8 cellular contexts compared by ENCODE assay signal in the genomic region with DNA sequence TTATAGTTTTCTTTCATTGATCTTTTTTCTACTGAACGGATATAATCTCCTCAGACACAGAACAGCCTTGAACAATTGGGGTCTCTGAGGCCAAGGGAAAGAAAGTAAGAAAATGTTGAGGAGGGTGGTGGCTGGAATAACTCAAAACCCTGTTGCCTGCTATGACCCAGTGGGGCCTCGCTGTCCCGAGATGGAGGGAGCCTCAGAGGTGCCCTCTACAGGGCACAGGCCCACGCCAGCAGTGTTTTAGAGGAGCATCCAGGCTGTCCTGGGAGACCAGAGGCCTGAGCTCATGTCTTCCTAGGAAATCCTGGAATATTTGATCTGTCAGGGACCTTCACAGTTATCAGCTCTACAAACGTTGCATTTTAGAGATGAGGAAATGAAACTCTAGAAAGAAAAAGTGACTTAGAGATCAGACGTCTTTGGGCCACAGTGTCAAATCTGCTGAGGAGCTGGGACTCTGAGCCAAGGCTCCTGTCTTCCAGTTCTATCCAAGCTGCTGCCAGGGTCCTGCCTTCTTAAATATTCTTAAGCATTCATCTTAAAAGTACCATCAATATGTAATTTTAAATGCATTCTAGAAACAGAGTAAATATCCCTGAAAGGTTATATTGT. TPM values are rescaled to one million over a fixed set of nuclear protein-coding genes. Genes with fewer than 3 reads are reported as not detected.
DNase-seq lines count a peak whose midpoint lies in the region; ATAC-seq, FAIRE-seq and TF ChIP-seq lines count a peak whose summit lies in the region.

No MANE protein-coding gene starts in this region.

- H3K4me3 ChIP-seq in AG09309 (ENCODE audit: control insufficient read depth, low read depth, low read length) = no peak overlapping the region

- peak; percentile 36 for FAIRE-seq in GM12892 (lab: Jason Lieb, UNC)

- peak; percentile 32 for ATAC-seq in HG02884 (IDR thresholded peaks at IDR 0.05; ENCODE audit: unreplicated experiment)

- TF ChIP-seq CTCF in AG09309 (IDR thresholded peaks at IDR 0.05; ENCODE audit: control insufficient read depth, insufficient read depth, low read depth, low read length, missing control alignments) = peak; percentile 87

- no peak for TF ChIP-seq POLR2A in GM12892 (IDR thresholded peaks at IDR 0.05; ENCODE audit: low read depth, low read length)

- DNase-seq in AG09309 (ENCODE audit: low read depth) = no peak
- DNase-seq in GM12892 (ENCODE audit: insufficient read length) = no peak
- peak; percentile 69 for DNase-seq in OCI-M1 (lab: John Stamatoyannopoulos, UW)
- DNase-seq in amniotic stem cell (lab: John Stamatoyannopoulos, UW) = peak; percentile 2
- DNase-seq in iPS DF 4.7 (ENCODE audit: extremely low read depth, low spot score) = peak; percentile 5
- DNase-seq in stimulated activated CD4-positive, alpha-beta T cell treated with anti-CD3 and anti-CD28 coated beads, Interleukin-4, amount 100 ng/mL, for 1 hour = peak; percentile 42
- DNase-seq in NCI-H2107 (lab: John Stamatoyannopoulos, UW) = no peak

RNA-seq across cellular contexts. Expression of a gene that starts 26.3 kb away (rescaled TPM):
- polyA plus RNA-seq in GM12892 (2012; ENCODE audit: missing spikeins) = 12.4 TPM

RNA-seq across cellular contexts. Expression of a gene that starts 31.7 kb away (rescaled TPM):
- 0.98 TPM for polyA plus RNA-seq in GM12892 (2012; ENCODE audit: missing spikeins)

Comparison
In these comparisons a context has a peak if more than half of its experiments do, and no peak if none do; other contexts are left out.
1. DNase-seq: peak in OCI-M1 (single experiment), amniotic stem cell (single experiment), iPS DF 4.7 (single experiment) and stimulated activated CD4-positive, alpha-beta T cell treated with anti-CD3 and anti-CD28 coated beads, Interleukin-4, amount 100 ng/mL, for 1 hour (single experiment); none in AG09309 (single experiment), GM12892 (single experiment) and NCI-H2107 (single experiment).